ENCODE assay signal across 30 cellular contexts in genomic region chr2:60230037-60230436, GRCh38.
"Had no signal": no experiment of that assay in that cellular context is flagged by ENCODE, and none has a peak within 500 bp of the region (broad histone marks: within the 10 kb centered on the region; RNA-seq: fewer than 3 reads in every experiment).

No MANE protein-coding gene starts in this region.

- DNase-seq: colonic mucosa; effector CD8-positive, alpha-beta T cell; endodermal cell; foreskin keratinocyte; heart left ventricle; kidney; mesenchymal stem cell; mucosa of descending colon; naive thymus-derived CD4-positive, alpha-beta T cell; nephron progenitor cell; nucleus accumbens; right cardiac atrium; spleen; stimulated activated CD4-positive, alpha-beta T cell treated with anti-CD3 and anti-CD28 coated beads, Interleukin-4, amount 100 ng/mL, for 4 hours; stimulated activated naive CD8-positive, alpha-beta T cell treated with anti-CD3 and anti-CD28 coated beads, Interleukin-15, Interleukin-2, amounts not matched to agents 100 U/mL and 50 U/mL, for 24 hours; substantia nigra; testis; tibial artery had no signal

- H2AFZ ChIP-seq: hepatocyte had no signal

- H3K27me3 ChIP-seq: colonic mucosa, foreskin keratinocyte, gastroesophageal sphincter, heart left ventricle, hepatocyte, spleen, testis, tibial artery had no signal

- H3K36me3 ChIP-seq: colonic mucosa, gastroesophageal sphincter, heart left ventricle, prostate gland, spleen, tibial artery had no signal

- H3K4me1 Mint-ChIP-seq: endodermal cell; mesothelial cell of epicardium; naive thymus-derived CD4-positive, alpha-beta T cell; nephron progenitor cell had no signal

- H3K4me3 Mint-ChIP-seq: dendritic cell treated with granulocyte-macrophage colony-stimulating factor and Interleukin-4, amounts not matched to agents 40 ng/mL and 50 ng/mL, for 4 days; endodermal cell; mesothelial cell of epicardium; naive thymus-derived CD4-positive, alpha-beta T cell; nephron progenitor cell; stimulated activated memory B cell treated with anti-CD40 and anti-IgM and Interleukin-4, amounts not matched to agents 10 μg/mL and 1 μg/mL and 100 μg/mL, for 72 hours; type B pancreatic cell had no signal

- H3K79me2 ChIP-seq: hepatocyte had no signal

- H3K4me1 ChIP-seq: colonic mucosa, foreskin keratinocyte, gastroesophageal sphincter, heart left ventricle, prostate gland, spleen, testis, tibial artery had no signal

- H3K27ac Mint-ChIP-seq: dendritic cell treated with granulocyte-macrophage colony-stimulating factor and Interleukin-4, amounts not matched to agents 40 ng/mL and 50 ng/mL, for 4 days; endodermal cell; mesothelial cell of epicardium; naive thymus-derived CD4-positive, alpha-beta T cell; nephron progenitor cell; stimulated activated memory B cell treated with anti-CD40 and anti-IgM and Interleukin-4, amounts not matched to agents 10 μg/mL and 1 μg/mL and 100 μg/mL, for 72 hours; type B pancreatic cell had no signal

- H3K36me3 Mint-ChIP-seq: type B pancreatic cell had no signal

- H3K4me3 ChIP-seq: colonic mucosa, gastroesophageal sphincter, heart left ventricle, hepatocyte, lung, mucosa of descending colon, prostate gland, skin epidermis, spleen, testis, tibial artery had no signal

- H3K27me3 Mint-ChIP-seq: dendritic cell treated with granulocyte-macrophage colony-stimulating factor and Interleukin-4, amounts not matched to agents 40 ng/mL and 50 ng/mL, for 4 days; stimulated activated memory B cell treated with anti-CD40 and anti-IgM and Interleukin-4, amounts not matched to agents 10 μg/mL and 1 μg/mL and 100 μg/mL, for 72 hours; type B pancreatic cell had no signal

- H3K27ac ChIP-seq: colonic mucosa, epithelial cell of prostate, foreskin keratinocyte, gastroesophageal sphincter, heart left ventricle, hepatocyte, prostate gland, skin epidermis, spleen, testis, tibial artery had no signal

- H3K9me3 ChIP-seq: colonic mucosa, prostate gland, testis had no signal

- ATAC-seq: esophagus mucosa; foreskin keratinocyte; gastroesophageal sphincter; heart left ventricle; left lobe of liver; mucosa of descending colon; naive thymus-derived CD4-positive, alpha-beta T cell; right cardiac atrium; stimulated activated memory B cell treated with anti-CD40 and anti-IgM and Interleukin-4, amounts not matched to agents 10 μg/mL and 1 μg/mL and 100 μg/mL, for 72 hours; stimulated activated naive CD8-positive, alpha-beta T cell treated with anti-CD3 and anti-CD28 coated beads, Interleukin-15, Interleukin-2, amounts not matched to agents 100 U/mL and 50 U/mL, for 24 hours had no signal

- H3K4me2 ChIP-seq: hepatocyte had no signal
